ENCODE assay signal across 7 cellular contexts in the genomic region with DNA sequence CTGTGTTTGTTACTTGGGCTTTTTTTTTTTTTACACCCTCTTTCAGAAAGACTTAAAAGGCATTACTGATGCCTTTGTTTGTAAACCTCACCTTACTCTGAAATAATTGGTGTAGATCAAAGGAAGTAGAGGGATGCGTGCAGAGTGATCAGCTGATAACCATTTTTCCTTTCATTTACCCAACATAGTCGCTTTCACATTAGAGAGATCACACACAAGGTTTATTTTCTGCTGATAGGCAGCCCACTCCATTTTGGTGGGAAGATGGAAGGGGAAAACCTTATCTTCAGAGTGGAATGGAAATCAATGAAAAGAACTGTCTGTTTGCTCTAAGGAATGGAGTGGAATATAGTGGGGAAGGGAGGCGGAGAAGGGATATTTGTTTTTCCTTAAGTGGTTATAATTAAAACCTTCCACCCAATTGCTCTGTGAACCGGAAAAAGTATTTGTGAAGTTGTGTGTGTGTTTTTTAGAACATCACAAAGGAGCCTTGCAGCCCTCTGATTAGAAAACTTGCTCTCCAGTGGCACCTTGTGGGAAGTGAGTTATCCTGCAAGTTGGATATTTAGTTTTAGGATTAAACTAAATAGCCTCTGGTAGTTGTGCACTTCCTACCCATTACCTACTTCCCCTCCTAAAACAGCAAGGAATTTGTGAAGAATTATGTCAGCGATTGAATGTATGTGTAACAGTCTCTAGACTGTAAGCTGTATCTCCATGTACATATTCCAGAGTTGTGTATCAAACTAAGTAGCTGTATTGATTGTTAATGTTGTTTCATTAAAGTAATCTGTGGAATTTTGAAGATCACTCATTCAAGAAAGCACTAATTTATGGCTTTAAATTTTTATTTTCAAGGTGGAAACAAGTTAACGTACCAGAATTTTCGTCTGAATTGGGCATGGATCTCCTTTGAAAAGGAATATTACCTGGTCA.
DNase-seq lines count a peak whose midpoint lies in the region; ATAC-seq and TF ChIP-seq lines count a peak whose summit lies in the region.

No MANE protein-coding gene starts in this region.

- DNase-seq in GM10248 (ENCODE audit: extremely low spot score) (peak; percentile 13), HuH-7 (ENCODE audit: low spot score) (peak; percentile 1), head of caudate nucleus (peak in 32 of 42 donors; percentile 16 to 82 (median 56)), smooth muscle cell of the brain vasculature (ENCODE audit: low read depth, low spot score) (peak; percentile 4), NOMO-1 treated with dmso at 0.1 percent for 144 hours (lab: John Stamatoyannopoulos, UW; ENCODE audit: unreplicated experiment) (no peak)

- peak; percentile 32 for TF ChIP-seq CTCF in GM10248 (IDR thresholded peaks at IDR 0.05; ENCODE audit: control extremely low read depth, extremely low read depth, low read depth, missing control alignments)

- CTCF ChIA-PET in GM10248 (lab: Yijun Ruan, JAX), result interaction anchor here (1.1 kb wide), 2 partner anchors 10 to 16 kb away, joined by 3 read pairs; no protein-coding TSS in a partner anchor

- intact Hi-C loops in head of caudate nucleus (cut with DNase I), result loop anchor here (5.0 kb wide), 1 partner anchor 76 kb away; the partner anchor contains the start of gene FREM2

- ATAC-seq in SK-N-SH treated with all-trans-retinoic acid at 6 μM for 48 hours (peak; percentile 83), HG03135 (IDR thresholded peaks at IDR 0.05; ENCODE audit: unreplicated experiment) (no peak)

- POLR2A ChIA-PET in GM10248 (lab: Yijun Ruan, JAX), result no interaction called here

TF ChIP-seq in SK-N-SH treated with all-trans-retinoic acid at 6 μM for 48 hours, 23 proteins besides CTCF, POLR2A, EP300 and RAD21:
- TF ChIP-seq, protein P1, sequence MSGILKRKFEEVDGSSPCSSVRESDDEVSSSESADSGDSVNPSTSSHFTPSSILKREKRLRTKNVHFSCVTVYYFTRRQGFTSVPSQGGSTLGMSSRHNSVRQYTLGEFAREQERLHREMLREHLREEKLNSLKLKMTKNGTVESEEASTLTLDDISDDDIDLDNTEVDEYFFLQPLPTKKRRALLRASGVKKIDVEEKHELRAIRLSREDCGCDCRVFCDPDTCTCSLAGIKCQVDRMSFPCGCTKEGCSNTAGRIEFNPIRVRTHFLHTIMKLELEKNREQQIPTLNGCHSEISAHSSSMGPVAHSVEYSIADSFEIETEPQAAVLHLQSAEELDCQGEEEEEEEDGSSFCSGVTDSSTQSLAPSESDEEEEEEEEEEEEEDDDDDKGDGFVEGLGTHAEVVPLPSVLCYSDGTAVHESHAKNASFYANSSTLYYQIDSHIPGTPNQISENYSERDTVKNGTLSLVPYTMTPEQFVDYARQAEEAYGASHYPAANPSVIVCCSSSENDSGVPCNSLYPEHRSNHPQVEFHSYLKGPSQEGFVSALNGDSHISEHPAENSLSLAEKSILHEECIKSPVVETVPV (CRISPR knock-in tag; IDR thresholded peaks at IDR 0.05), result no peak
- TF ChIP-seq TCF4 (CRISPR knock-in tag; IDR thresholded peaks at IDR 0.05; ENCODE audit: borderline replicate concordance) (no peak), ESRRG (CRISPR knock-in tag; IDR thresholded peaks at IDR 0.05) (no peak), ARNTL (CRISPR knock-in tag; IDR thresholded peaks at IDR 0.05; ENCODE audit: borderline replicate concordance, low read depth) (no peak), ZFP3 (CRISPR knock-in tag; IDR thresholded peaks at IDR 0.05) (no peak), ISL1 (CRISPR knock-in tag; IDR thresholded peaks at IDR 0.05) (no peak), TOX (CRISPR knock-in tag; IDR thresholded peaks at IDR 0.05; ENCODE audit: borderline replicate concordance) (no peak), OSR1 (CRISPR knock-in tag; IDR thresholded peaks at IDR 0.05) (no peak), ZFP30 (CRISPR knock-in tag; IDR thresholded peaks at IDR 0.05) (no peak), RARB (CRISPR knock-in tag; IDR thresholded peaks at IDR 0.05) (no peak), GLIS3 (CRISPR knock-in tag; IDR thresholded peaks at IDR 0.05) (no peak), SNAI2 (CRISPR knock-in tag; IDR thresholded peaks at IDR 0.05) (no peak)
- TF ChIP-seq, protein P2, sequence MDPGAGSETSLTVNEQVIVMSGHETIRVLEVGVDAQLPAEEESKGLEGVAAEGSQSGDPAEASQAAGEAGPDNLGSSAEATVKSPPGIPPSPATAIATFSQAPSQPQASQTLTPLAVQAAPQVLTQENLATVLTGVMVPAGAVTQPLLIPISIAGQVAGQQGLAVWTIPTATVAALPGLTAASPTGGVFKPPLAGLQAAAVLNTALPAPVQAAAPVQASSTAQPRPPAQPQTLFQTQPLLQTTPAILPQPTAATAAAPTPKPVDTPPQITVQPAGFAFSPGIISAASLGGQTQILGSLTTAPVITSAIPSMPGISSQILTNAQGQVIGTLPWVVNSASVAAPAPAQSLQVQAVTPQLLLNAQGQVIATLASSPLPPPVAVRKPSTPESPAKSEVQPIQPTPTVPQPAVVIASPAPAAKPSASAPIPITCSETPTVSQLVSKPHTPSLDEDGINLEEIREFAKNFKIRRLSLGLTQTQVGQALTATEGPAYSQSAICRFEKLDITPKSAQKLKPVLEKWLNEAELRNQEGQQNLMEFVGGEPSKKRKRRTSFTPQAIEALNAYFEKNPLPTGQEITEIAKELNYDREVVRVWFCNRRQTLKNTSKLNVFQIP (CRISPR knock-in tag; IDR thresholded peaks at IDR 0.05; ENCODE audit: borderline replicate concordance, low read depth), result no peak
